In genomic region chr2:71333619-71334018, GRCh38 we compare ENCODE assay signal across 9 cellular contexts. TPM values are rescaled to one million over a fixed set of nuclear protein-coding genes. Genes with fewer than 3 reads are reported as not detected.
DNase-seq lines count a peak whose midpoint lies in the region; ATAC-seq and TF ChIP-seq lines count a peak whose summit lies in the region.
"Had no signal": no experiment of that assay in that cellular context is flagged by ENCODE, and none has a peak within 500 bp of the region (broad histone marks: within the 10 kb centered on the region; RNA-seq: fewer than 3 reads in every experiment).

No MANE protein-coding gene starts in this region.

- peaks cover 12% of the 10 kb centered on the region for H3K4me1 ChIP-seq in cardiac muscle cell (ENCODE audit: low read depth)
- peaks cover 0 to 34% (median 7%) of the 10 kb centered on the region in 4 donors for H3K4me1 ChIP-seq in right lobe of liver
- peaks cover 3% of the 10 kb centered on the region for H3K4me1 ChIP-seq in urinary bladder (ENCODE audit: insufficient read depth)

- intact Hi-C loops in left cardiac atrium (cut with DNase I) = no loop called here
- intact Hi-C loops in right lobe of liver (cut with DNase I) = no loop called here

- DNase-seq in cardiac muscle cell (ENCODE audit: low read depth in 1 of 2, low spot score in 1 of 2) (no peak), left cardiac atrium (no peak), right lobe of liver (no peak), middle frontal gyrus (ENCODE audit: extremely low spot score, low spot score) (no peak), T-helper 9 cell (no peak)
- DNase-seq in activated naive CD8-positive, alpha-beta T cell treated with anti-CD3 and anti-CD28 coated beads, Interleukin-2, amount 50 U/mL, for 24 hours = no peak
- DNase-seq: DMS153 had no signal

- no peaks in the 10 kb centered on the region for H3K9me3 ChIP-seq in cardiac muscle cell (ENCODE audit: low read depth)
- H3K9me3 ChIP-seq in right lobe of liver = no peaks in the 10 kb centered on the region

- 37% methylated on average over 3 of the region's 3 CpGs for WGBS in right lobe of liver (ENCODE audit: insufficient coverage, low coverage, low lambda C conversion rate, missing lambda C conversion rate)
- WGBS in urinary bladder = 51% methylated on average over 3 of the region's 3 CpGs

- peaks cover 61% of the 10 kb centered on the region for H3K4me1 Mint-ChIP-seq in activated naive CD8-positive, alpha-beta T cell treated with anti-CD3 and anti-CD28 coated beads, Interleukin-2, amount 50 U/mL, for 24 hours

- H3K27ac ChIP-seq in cardiac muscle cell = no peak overlapping the region
- H3K27ac ChIP-seq in right lobe of liver = no peak overlapping the region
- no peak overlapping the region for H3K27ac ChIP-seq in urinary bladder (ENCODE audit: low read depth)

- no peaks in the 10 kb centered on the region for H3K27me3 Mint-ChIP-seq in activated naive CD8-positive, alpha-beta T cell treated with anti-CD3 and anti-CD28 coated beads, Interleukin-2, amount 50 U/mL, for 24 hours

- H3K27me3 ChIP-seq in cardiac muscle cell (no peaks in the 10 kb centered on the region), right lobe of liver (no peaks in the 10 kb centered on the region)

- H3K36me3 ChIP-seq in cardiac muscle cell = no peaks in the 10 kb centered on the region
- no peaks in the 10 kb centered on the region for H3K36me3 ChIP-seq in right lobe of liver
- no peaks in the 10 kb centered on the region for H3K36me3 ChIP-seq in urinary bladder (ENCODE audit: insufficient read depth)

- TF ChIP-seq CTCF in cardiac muscle cell (IDR thresholded peaks at IDR 0.05; ENCODE audit: low read depth, low read length) = no peak
- TF ChIP-seq CTCF in right lobe of liver (IDR thresholded peaks at IDR 0.05) = no peak

- no peak for TF ChIP-seq POLR2A in right lobe of liver (IDR thresholded peaks at IDR 0.05)

- peaks cover 26% of the 10 kb centered on the region for H3K36me3 Mint-ChIP-seq in activated naive CD8-positive, alpha-beta T cell treated with anti-CD3 and anti-CD28 coated beads, Interleukin-2, amount 50 U/mL, for 24 hours (ENCODE audit: low read depth)

- peak overlapping the region; percentile 95 for H3K4me3 Mint-ChIP-seq in activated naive CD8-positive, alpha-beta T cell treated with anti-CD3 and anti-CD28 coated beads, Interleukin-2, amount 50 U/mL, for 24 hours

- ATAC-seq in left cardiac atrium (no peak), right lobe of liver (no peak), GM18498 (IDR thresholded peaks at IDR 0.05; ENCODE audit: unreplicated experiment) (no peak)
- no peak for ATAC-seq in activated naive CD8-positive, alpha-beta T cell treated with anti-CD3 and anti-CD28 coated beads, Interleukin-2, amount 50 U/mL, for 24 hours

- peak overlapping the region; percentile 80 for H3K4me3 ChIP-seq in cardiac muscle cell
- peak overlapping the region; percentile 82 to 92 (median 86) for H3K4me3 ChIP-seq in right lobe of liver
- peak overlapping the region; percentile 90 for H3K4me3 ChIP-seq in urinary bladder (ENCODE audit: low read depth, low read length)

- H3K27ac Mint-ChIP-seq in activated naive CD8-positive, alpha-beta T cell treated with anti-CD3 and anti-CD28 coated beads, Interleukin-2, amount 50 U/mL, for 24 hours = peak overlapping the region; percentile 17

- no peaks in the 10 kb centered on the region for H3K9me3 Mint-ChIP-seq in activated naive CD8-positive, alpha-beta T cell treated with anti-CD3 and anti-CD28 coated beads, Interleukin-2, amount 50 U/mL, for 24 hours

RNA-seq across cellular contexts. Expression of gene ZNF638, which starts 2.0 kb away (rescaled TPM):
- 99.4 and 223 TPM in 2 replicates for total RNA-seq in cardiac muscle cell
- polyA plus RNA-seq in cardiac muscle cell = 70.5 and 111 TPM in 2 replicates
- 10 to 100 TPM; 68.7 to 72.8 TPM for total RNA-seq in left cardiac atrium
- 10 to 100 TPM; 41.8 to 65.8 (median 61.5) TPM for total RNA-seq in right lobe of liver
- 492 TPM for total RNA-seq in urinary bladder
- polyA plus RNA-seq in urinary bladder = 69.3 TPM
